8 cellular contexts compared by ENCODE assay signal in genomic region chr12:6553051-6553868, GRCh38.
DNase-seq lines count a peak whose midpoint lies in the region; ATAC-seq and TF ChIP-seq lines count a peak whose summit lies in the region.

No MANE protein-coding gene starts in this region.

- no peak overlapping the region for H3K9ac ChIP-seq in iPS-15b (ENCODE audit: low read depth, low read length)

- peak overlapping the region; percentile 94 for H3K4me3 Mint-ChIP-seq in activated naive CD8-positive, alpha-beta T cell treated with anti-CD3 and anti-CD28 coated beads, Interleukin-2, amount 50 U/mL, for 24 hours

- no peaks in the 10 kb centered on the region for H3K9me3 ChIP-seq in iPS-15b (ENCODE audit: control insufficient read depth, insufficient read depth, low read length)
- no peaks in the 10 kb centered on the region for H3K9me3 ChIP-seq in tibial artery

- peaks cover 12% of the 10 kb centered on the region for H3K36me3 Mint-ChIP-seq in activated naive CD8-positive, alpha-beta T cell treated with anti-CD3 and anti-CD28 coated beads, Interleukin-2, amount 50 U/mL, for 24 hours (ENCODE audit: low read depth)

- H3K27ac ChIP-seq in tibial artery = peak overlapping the region; percentile 88 to 92

- H3K9me3 Mint-ChIP-seq in activated naive CD8-positive, alpha-beta T cell treated with anti-CD3 and anti-CD28 coated beads, Interleukin-2, amount 50 U/mL, for 24 hours = no peaks in the 10 kb centered on the region

- ATAC-seq in activated naive CD8-positive, alpha-beta T cell treated with anti-CD3 and anti-CD28 coated beads, Interleukin-2, amount 50 U/mL, for 24 hours = no peak
- no peak for ATAC-seq in HG02840 (IDR thresholded peaks at IDR 0.05; ENCODE audit: low FRiP score, unreplicated experiment)

- peak overlapping the region; percentile 82 for H3K4me3 ChIP-seq in iPS-15b (ENCODE audit: low read depth, low read length)
- peak overlapping the region; percentile 93 to 98 for H3K4me3 ChIP-seq in tibial artery

- intact Hi-C loops in tibial artery (cut with DNase I; ENCODE audit: low total_unique reads) = no loop called here

- H3K36me3 ChIP-seq in iPS-15b (ENCODE audit: control insufficient read depth, insufficient read depth, low read length) (peaks cover 24% of the 10 kb centered on the region), tibial artery (peaks cover 9 to 24% (median 19%) of the 10 kb centered on the region in 3 donors)

- peaks cover 43% of the 10 kb centered on the region for H3K4me1 Mint-ChIP-seq in activated naive CD8-positive, alpha-beta T cell treated with anti-CD3 and anti-CD28 coated beads, Interleukin-2, amount 50 U/mL, for 24 hours

- H3K27me3 ChIP-seq in iPS-15b (ENCODE audit: control insufficient read depth, insufficient read depth, low read length) (no peaks in the 10 kb centered on the region), tibial artery (no peaks in the 10 kb centered on the region)

- H3K4me1 ChIP-seq in iPS-15b (ENCODE audit: control insufficient read depth, insufficient read depth, low read length) (peaks cover 11% of the 10 kb centered on the region), tibial artery (peaks cover 0 to 75% (median 70%) of the 10 kb centered on the region in 4 donors)

- H3K27ac Mint-ChIP-seq in activated naive CD8-positive, alpha-beta T cell treated with anti-CD3 and anti-CD28 coated beads, Interleukin-2, amount 50 U/mL, for 24 hours = no peak overlapping the region

- DNase-seq in NCI-H82 (lab: John Stamatoyannopoulos, UW) (peak; percentile 66), NCI-H82 treated with DMSO at 0.1 percent for 48 hours (lab: John Stamatoyannopoulos, UW; ENCODE audit: unreplicated experiment) (no peak), tibial artery (peak; percentile 65 to 88), HPDE6-E6E7 (ENCODE audit: extremely low spot score) (no peak), NCI-H2081 treated with DMSO at 0.1 percent for 48 hours (lab: John Stamatoyannopoulos, UW) (no peak)
- no peak for DNase-seq in activated naive CD8-positive, alpha-beta T cell treated with anti-CD3 and anti-CD28 coated beads, Interleukin-2, amount 50 U/mL, for 24 hours

- H3K27me3 Mint-ChIP-seq in activated naive CD8-positive, alpha-beta T cell treated with anti-CD3 and anti-CD28 coated beads, Interleukin-2, amount 50 U/mL, for 24 hours = no peaks in the 10 kb centered on the region

- TF ChIP-seq CTCF in tibial artery (IDR thresholded peaks at IDR 0.05) = no peak

Comparison
In these comparisons a context has a peak if more than half of its experiments do, and no peak if none do; other contexts are left out.
1. DNase-seq: peak in NCI-H82 (single experiment) and tibial artery (2 of 2); none in NCI-H82 treated with DMSO at 0.1 percent for 48 hours (single experiment), activated naive CD8-positive, alpha-beta T cell treated with anti-CD3 and anti-CD28 coated beads, Interleukin-2, amount 50 U/mL, for 24 hours (single experiment), HPDE6-E6E7 (single experiment) and NCI-H2081 treated with DMSO at 0.1 percent for 48 hours (single experiment).